ENCODE assay signal across 9 cellular contexts in genomic region chr2:159371506-159371905, GRCh38.
"Had no signal": no experiment of that assay in that cellular context is flagged by ENCODE, and none has a peak within 500 bp of the region (broad histone marks: within the 10 kb centered on the region; RNA-seq: fewer than 3 reads in every experiment).

No MANE protein-coding gene starts in this region.

- FAIRE-seq: K562 had no signal

- H3K27ac Mint-ChIP-seq: HFFc6 had no signal

- H3K9me3 Mint-ChIP-seq: HFFc6 had no signal

- H3K4me3 Mint-ChIP-seq: HFFc6 had no signal

- H3K9ac ChIP-seq: GM23248 had no signal

- H3K9me3 ChIP-seq: HAP-1 had no signal

- H2AFZ ChIP-seq: GM23248 had no signal

- H3K27ac ChIP-seq: GM23248, HL-60 had no signal

- H3K4me3 ChIP-seq: GM23248, HAP-1, K562 had no signal

- H3K4me1 ChIP-seq: HAP-1 had no signal

- DNase-seq: GM23248, GOT3, H7, HFFc6, IMR-90 had no signal

- ATAC-seq: HCT116, K562 had no signal
